In genomic region chr1:155717041-155717440, GRCh38 we compare ENCODE assay signal across 14 cellular contexts. TPM values are rescaled to one million over a fixed set of nuclear protein-coding genes. Genes with fewer than 3 reads are reported as not detected.
DNase-seq lines count a peak whose midpoint lies in the region; ATAC-seq and TF ChIP-seq lines count a peak whose summit lies in the region.
"Had no signal": no experiment of that assay in that cellular context is flagged by ENCODE, and none has a peak within 500 bp of the region (broad histone marks: within the 10 kb centered on the region; RNA-seq: fewer than 3 reads in every experiment).

No MANE protein-coding gene starts in this region.

- DNase-seq in GM10266 (ENCODE audit: extremely low spot score) = peak; percentile 40
- no peak for DNase-seq in caudate nucleus (lab: John Stamatoyannopoulos, UW)
- no peak for DNase-seq in epidermal melanocyte (ENCODE audit: insufficient read length, low spot score)
- DNase-seq in chondrocyte (ENCODE audit: low spot score) = no peak
- DNase-seq: dermis blood vessel endothelial cell; DMS153; left ventricle myocardium inferior; stimulated activated CD4-positive, alpha-beta T cell treated with anti-CD3 and anti-CD28 coated beads, Interleukin-2, amount 100 ng/mL, for 48 hours had no signal

- no peaks in the 10 kb centered on the region for H3K9me3 Mint-ChIP-seq in T-helper 1 cell treated with Interleukin-12 subunit alpha and Interleukin-12 subunit beta and Interleukin-4 antibody, amounts not matched to agents 30 μg/mL and 1 μg/mL, for 36 hours
- H3K9me3 Mint-ChIP-seq in chondrocyte (ENCODE audit: low read depth) = no peaks in the 10 kb centered on the region
- H3K9me3 Mint-ChIP-seq: natural killer cell treated with Interleukin-12 subunit alpha and Interleukin-12 subunit beta and Interleukin-15 and Interleukin-18, amount 100 ng/mL, for 72 hours had no signal

- H3K27ac ChIP-seq in caudate nucleus (ENCODE audit: low read depth, low read length) = no peak overlapping the region
- H3K27ac ChIP-seq: ascending aorta, left ventricle myocardium inferior had no signal

- no peaks in the 10 kb centered on the region for H3K27me3 Mint-ChIP-seq in T-helper 1 cell treated with Interleukin-12 subunit alpha and Interleukin-12 subunit beta and Interleukin-4 antibody, amounts not matched to agents 30 μg/mL and 1 μg/mL, for 36 hours (ENCODE audit: low read depth)
- H3K27me3 Mint-ChIP-seq in chondrocyte (ENCODE audit: low read depth) = no peaks in the 10 kb centered on the region
- H3K27me3 Mint-ChIP-seq: natural killer cell treated with Interleukin-12 subunit alpha and Interleukin-12 subunit beta and Interleukin-15 and Interleukin-18, amount 100 ng/mL, for 72 hours had no signal

- TF ChIP-seq CTCF in GM10266 (IDR thresholded peaks at IDR 0.05; ENCODE audit: control insufficient read depth, insufficient read depth, low read depth, missing control alignments) = no peak
- TF ChIP-seq CTCF in chondrocyte (IDR thresholded peaks at IDR 0.05) = no peak

- peaks cover 13% of the 10 kb centered on the region for H3K4me1 Mint-ChIP-seq in T-helper 1 cell treated with Interleukin-12 subunit alpha and Interleukin-12 subunit beta and Interleukin-4 antibody, amounts not matched to agents 30 μg/mL and 1 μg/mL, for 36 hours (ENCODE audit: low read depth)
- H3K4me1 Mint-ChIP-seq in chondrocyte (ENCODE audit: low read depth) = no peaks in the 10 kb centered on the region

- ATAC-seq in GM19025 (IDR thresholded peaks at IDR 0.05; ENCODE audit: low read depth, unreplicated experiment) (peak; percentile 58), HG02870 (IDR thresholded peaks at IDR 0.05; ENCODE audit: unreplicated experiment) (peak; percentile 76), HG03354 (IDR thresholded peaks at IDR 0.05; ENCODE audit: poor library complexity, severe bottlenecking, unreplicated experiment) (no peak)

- peaks cover 18% of the 10 kb centered on the region for H3K36me3 Mint-ChIP-seq in T-helper 1 cell treated with Interleukin-12 subunit alpha and Interleukin-12 subunit beta and Interleukin-4 antibody, amounts not matched to agents 30 μg/mL and 1 μg/mL, for 36 hours (ENCODE audit: low read depth)
- peaks cover 10% of the 10 kb centered on the region for H3K36me3 Mint-ChIP-seq in chondrocyte (ENCODE audit: low read depth)

- H3K27ac Mint-ChIP-seq in T-helper 1 cell treated with Interleukin-12 subunit alpha and Interleukin-12 subunit beta and Interleukin-4 antibody, amounts not matched to agents 30 μg/mL and 1 μg/mL, for 36 hours = peak overlapping the region; percentile 59
- no peak overlapping the region for H3K27ac Mint-ChIP-seq in chondrocyte (ENCODE audit: unreplicated experiment)
- H3K27ac Mint-ChIP-seq: natural killer cell treated with Interleukin-12 subunit alpha and Interleukin-12 subunit beta and Interleukin-15 and Interleukin-18, amount 100 ng/mL, for 72 hours had no signal

- no peak overlapping the region for H3K4me3 Mint-ChIP-seq in T-helper 1 cell treated with Interleukin-12 subunit alpha and Interleukin-12 subunit beta and Interleukin-4 antibody, amounts not matched to agents 30 μg/mL and 1 μg/mL, for 36 hours
- H3K4me3 Mint-ChIP-seq in chondrocyte (ENCODE audit: unreplicated experiment) = no peak overlapping the region
- H3K4me3 Mint-ChIP-seq: natural killer cell treated with Interleukin-12 subunit alpha and Interleukin-12 subunit beta and Interleukin-15 and Interleukin-18, amount 100 ng/mL, for 72 hours had no signal

RNA-seq across cellular contexts. Expression of gene DAP3, which starts 28.1 kb away (rescaled TPM):
- total RNA-seq in chondrocyte = 64.8 to 70.6 TPM (median 65.4 TPM) in 3 replicates

RNA-seq across cellular contexts. Expression of gene YY1AP1, which starts 28.5 kb away (rescaled TPM):
- 40.8 to 45.0 TPM (median 41.9 TPM) in 3 replicates for total RNA-seq in chondrocyte
